8 cellular contexts compared by ENCODE assay signal in the genomic region with DNA sequence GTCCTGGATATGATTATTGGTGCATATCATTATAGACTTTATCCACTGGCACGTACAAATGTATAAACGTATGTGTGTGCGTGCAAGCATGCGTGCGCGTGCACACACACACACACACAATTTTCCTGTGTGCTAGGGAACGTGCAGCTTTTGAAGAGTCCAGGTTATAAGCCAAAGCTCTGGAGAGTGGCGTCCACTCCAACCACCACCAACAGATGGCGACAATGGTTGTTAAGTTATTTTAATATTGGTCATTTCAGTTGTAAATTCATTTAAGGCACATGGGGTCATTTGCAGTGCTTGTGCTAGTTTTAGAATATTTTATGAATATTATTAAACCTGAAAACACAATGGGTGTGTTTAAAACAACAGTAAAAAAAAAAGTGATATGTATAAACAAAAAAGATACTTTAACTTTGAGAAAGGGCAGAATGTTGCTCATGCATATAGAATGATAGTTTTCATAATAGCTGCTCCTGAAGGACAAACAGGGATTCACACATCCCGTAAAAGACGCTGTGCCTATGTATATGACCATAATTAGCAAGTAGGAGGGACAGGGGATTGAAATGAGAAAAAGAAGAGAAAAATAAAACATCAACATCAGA.
A peak's percentile ranks its signal among the peaks of the same experiment; 100 is the strongest.
DNase-seq lines count a peak whose midpoint lies in the region; ATAC-seq and TF ChIP-seq lines count a peak whose summit lies in the region.

No MANE protein-coding gene starts in this region.

- H2BK5ac ChIP-seq in IMR-90 (ENCODE audit: low read depth, low read length, poor library complexity, severe bottlenecking): peak overlapping the region; percentile 45

- intact Hi-C loops in IMR-90 (cut with micrococcal nuclease) (loop anchor here (2.0 to 5.0 kb wide), 3 partner anchors 83 to 648 kb away; partner anchors contain the start of gene RBMS1), breast epithelium (cut with DNase I; ENCODE audit: low total_unique reads) (no loop called here), stomach (cut with DNase I; ENCODE audit: low total_unique reads) (no loop called here)

- H2BK20ac ChIP-seq in IMR-90 (ENCODE audit: low read depth, low read length): no peak overlapping the region

- H4K91ac ChIP-seq in IMR-90 (ENCODE audit: insufficient read depth, low read depth, low read length): no peak overlapping the region

- no peak overlapping the region for H3K9ac ChIP-seq in IMR-90 (ENCODE audit: low read depth, low read length)

- H4K5ac ChIP-seq in IMR-90 (ENCODE audit: low read depth, low read length): no peak overlapping the region

- dilution Hi-C loops in IMR-90 (cut with HindIII; ENCODE audit: low sequenced_read_pairs, unreplicated experiment): no loop called here

- CTCF ChIA-PET in IMR-90 (lab: Yijun Ruan, JAX): interaction anchor here (0.6 to 1.4 kb wide), 16 partner anchors 9 to 647 kb away, joined by 3 to 7 read pairs (median 4); no protein-coding TSS in a partner anchor

- no peak overlapping the region for H3K18ac ChIP-seq in IMR-90 (ENCODE audit: low read depth, low read length)

- H3K9me3 ChIP-seq in IMR-90 (ENCODE audit: control insufficient read depth, insufficient read depth, low read length): no peaks in the 10 kb centered on the region
- H3K9me3 ChIP-seq in breast epithelium: no peaks in the 10 kb centered on the region
- no peaks in the 10 kb centered on the region for H3K9me3 ChIP-seq in stomach

- H3K4me2 ChIP-seq in IMR-90 (ENCODE audit: low read depth, low read length): no peak overlapping the region

- no peak overlapping the region for H4K8ac ChIP-seq in IMR-90 (ENCODE audit: low read depth in 2 of 2, low read length in 2 of 2)

- TF ChIP-seq CTCF in IMR-90 (conservative IDR thresholded peaks at IDR 0.05; ENCODE audit: low read depth, low read length) (peak; percentile 71), breast epithelium (IDR thresholded peaks at IDR 0.05) (peak; percentile 36 to 61 (median 59)), stomach (IDR thresholded peaks at IDR 0.05) (peak in 5 of 7 experiments; percentile 58 to 69 (median 62))

- no peak overlapping the region for H2AFZ ChIP-seq in IMR-90 (replicated peaks; ENCODE audit: low read length, poor library complexity)

- POLR2A ChIA-PET in IMR-90 (lab: Charles Lee; ENCODE audit: unreplicated experiment): no interaction called here

- in situ Hi-C loops in IMR-90 (cut with MboI; ENCODE audit: low sequenced_read_pairs): loop anchor here (5.0 kb wide), 1 partner anchor 668 kb away; no protein-coding TSS in a partner anchor

- TF ChIP-seq RAD21 in IMR-90 (IDR thresholded peaks at IDR 0.05; ENCODE audit: low read length): peak; percentile 73

- H3K4me1 ChIP-seq in IMR-90 (ENCODE audit: control insufficient read depth, insufficient read depth, low read length) (peaks cover 19% of the 10 kb centered on the region), breast epithelium (no peaks in the 10 kb centered on the region), stomach (peaks cover 6 to 84% (median 48%) of the 10 kb centered on the region in 4 donors)

- no peak for TF ChIP-seq EP300 in stomach (IDR thresholded peaks at IDR 0.05)

- H2BK15ac ChIP-seq in IMR-90 (ENCODE audit: low read depth, low read length): no peak overlapping the region

- no peak overlapping the region for H3K23ac ChIP-seq in IMR-90 (ENCODE audit: low read depth, low read length)

- peak; percentile 2 for DNase-seq in NCI-H510A treated with DMSO at 0.1 percent for 48 hours (lab: John Stamatoyannopoulos, UW)
- DNase-seq in NCI-H510A (lab: John Stamatoyannopoulos, UW): no peak
- peak; percentile 70 for DNase-seq in IMR-90
- peak; percentile 18 for DNase-seq in T follicular helper cell (ENCODE audit: low read depth)
- DNase-seq in breast epithelium (ENCODE audit: low spot score in 2 of 2): no peak
- DNase-seq in left lobe of liver (ENCODE audit: low spot score): peak; percentile 50
- DNase-seq in stomach: peak; percentile 63

- peaks cover 68% of the 10 kb centered on the region for H4K20me1 ChIP-seq in IMR-90 (ENCODE audit: insufficient read depth, low read length)

- no peak overlapping the region for H3K14ac ChIP-seq in IMR-90 (replicated peaks; ENCODE audit: low read depth, low read length)

- H3K56ac ChIP-seq in IMR-90 (ENCODE audit: extremely low read depth, insufficient read depth, low read length): no peak overlapping the region

- no peak overlapping the region for H3K4me3 ChIP-seq in IMR-90 (ENCODE audit: insufficient read depth, low read depth, low read length)
- no peak overlapping the region for H3K4me3 ChIP-seq in breast epithelium
- no peak overlapping the region for H3K4me3 ChIP-seq in stomach

- peaks cover 30 to 82% of the 10 kb centered on the region in 2 experiments for H3K79me1 ChIP-seq in IMR-90 (ENCODE audit: low read depth in 1 of 2, low read length in 2 of 2)

- H2AK9ac ChIP-seq in IMR-90 (replicated peaks; ENCODE audit: low read depth, low read length, poor library complexity): peak overlapping the region; percentile 66

- H3K27ac ChIP-seq in IMR-90 (ENCODE audit: insufficient read depth, low read length) (no peak overlapping the region), breast epithelium (no peak overlapping the region), stomach (no peak overlapping the region)

- TF ChIP-seq POLR2A in IMR-90 (IDR thresholded peaks at IDR 0.05; ENCODE audit: low read depth, low read length): no peak
- TF ChIP-seq POLR2A in breast epithelium (IDR thresholded peaks at IDR 0.05): no peak
- no peak for TF ChIP-seq POLR2A in stomach (IDR thresholded peaks at IDR 0.05)

- H3K36me3 ChIP-seq in IMR-90 (ENCODE audit: control insufficient read depth, insufficient read depth, low read length) (peaks cover 2% of the 10 kb centered on the region; the same call in 1 of the 2 replicates), breast epithelium (no peaks in the 10 kb centered on the region), stomach (no peaks in the 10 kb centered on the region)

- no TSS peak for BruUV-seq in IMR-90 (replicated peaks; lab: Mats Ljungman, UMichigan)

- WGBS in IMR-90 (ENCODE audit: extremely low coverage in 2 of 2, insufficient read length in 1 of 2), 2 experiments: no CpG with 5 or more reads among the region's 11 CpGs
- 38 to 48% (median 42%) methylated on average over 11 of the region's 11 CpGs for WGBS in stomach, 5 donors

- no peak overlapping the region for H3K4ac ChIP-seq in IMR-90 (ENCODE audit: low read depth, low read length)

- H3K27me3 ChIP-seq in IMR-90 (ENCODE audit: control insufficient read depth, insufficient read depth, low read length) (no peaks in the 10 kb centered on the region), breast epithelium (no peaks in the 10 kb centered on the region), stomach (no peaks in the 10 kb centered on the region)

- H3K9me1 ChIP-seq in IMR-90 (ENCODE audit: insufficient read depth, low read length): peaks cover 16% of the 10 kb centered on the region

- H2AK5ac ChIP-seq in IMR-90 (ENCODE audit: low read depth, low read length): no peak overlapping the region

- H2BK120ac ChIP-seq in IMR-90 (ENCODE audit: low read depth, low read length): no peak overlapping the region

- ATAC-seq in IMR-90 (ENCODE audit: low read depth) (peak; percentile 69), left lobe of liver (peak; percentile 83), HG02623 (IDR thresholded peaks at IDR 0.05; ENCODE audit: unreplicated experiment) (no peak)

TF ChIP-seq in IMR-90, 13 proteins besides CTCF, POLR2A, EP300 and RAD21:
- no peak for TF ChIP-seq BHLHE40 (IDR thresholded peaks at IDR 0.05; ENCODE audit: low read depth, low read length)
- no peak for TF ChIP-seq NFE2L2 (IDR thresholded peaks at IDR 0.05; ENCODE audit: low read depth, low read length)
- peak; percentile 74 for TF ChIP-seq SMC3 (IDR thresholded peaks at IDR 0.05; ENCODE audit: low read depth, low read length)
TF ChIP-seq in IMR-90: peak in this region for 1.

Comparison
In these comparisons a context has a peak if more than half of its experiments do, and no peak if none do; other contexts are left out.
1. DNase-seq: peak in NCI-H510A treated with DMSO at 0.1 percent for 48 hours (single experiment), IMR-90 (single experiment), T follicular helper cell (single experiment), left lobe of liver (single experiment) and stomach (single experiment); none in NCI-H510A (single experiment) and breast epithelium (0 of 2).
2. Peak in every context shown above with its lines, with median percentiles within 50 percentile points of each other: CTCF ChIP-seq.